Comparison of ENCODE assay signal across 16 cellular contexts in genomic region chr12:120175537-120175936, GRCh38. TPM values are rescaled to one million over a fixed set of nuclear protein-coding genes. Genes with fewer than 3 reads are reported as not detected.
DNase-seq lines count a peak whose midpoint lies in the region; ATAC-seq, FAIRE-seq and TF ChIP-seq lines count a peak whose summit lies in the region.
"Had no signal": no experiment of that assay in that cellular context is flagged by ENCODE, and none has a peak within 500 bp of the region (broad histone marks: within the 10 kb centered on the region; RNA-seq: fewer than 3 reads in every experiment).

No MANE protein-coding gene starts in this region.

- H3K9ac ChIP-seq in BLaER1 treated with 17β-estradiol and CSF1 and Interleukin-3, amounts not matched to agents 10 nM and 100 nM, result peak overlapping the region in 9 of 11 experiments; percentile 11 to 65 (median 31); a peak in 14 of 22 replicates
- H3K9ac ChIP-seq in PC-3 (ENCODE audit: low read length), result no peak overlapping the region

- peak in 1 of 2 donors; percentile 7 for TF ChIP-seq POLR2A in thyroid gland (IDR thresholded peaks at IDR 0.05)
- no peak for TF ChIP-seq POLR2A in GM12892 (IDR thresholded peaks at IDR 0.05; ENCODE audit: low read depth, low read length)

- peaks cover 21% of the 10 kb centered on the region for H3K79me2 ChIP-seq in PC-3 (ENCODE audit: low read length)

- no TSS peak for BruUV-seq in PC-3 (replicated peaks; lab: Mats Ljungman, UMichigan)

- H4K20me1 ChIP-seq in BLaER1 treated with 17β-estradiol and CSF1 and Interleukin-3, amounts not matched to agents 10 nM and 100 nM, result peaks cover 0 to 88% (median 54%) of the 10 kb centered on the region in 11 experiments; a peak in 17 of 22 replicates
- H4K20me1 ChIP-seq in PC-3 (ENCODE audit: low read length), result peaks cover 3% of the 10 kb centered on the region; the same call in 1 of the 2 replicates

- H3K36me3 ChIP-seq in BLaER1 treated with 17β-estradiol and CSF1 and Interleukin-3, amounts not matched to agents 10 nM and 100 nM, result peaks cover 95 to 100% (median 98%) of the 10 kb centered on the region in 11 experiments
- H3K36me3 ChIP-seq in PC-3 (ENCODE audit: low read depth, low read length) (peaks cover 82% of the 10 kb centered on the region), thyroid gland (peaks cover 49 to 77% of the 10 kb centered on the region in 2 donors)
- H3K36me3 ChIP-seq in CD8-positive, alpha-beta T cell (ENCODE audit: insufficient read depth, low read length), result peaks cover 66% of the 10 kb centered on the region

- ATAC-seq in PC-3 (peak; percentile 53), right cardiac atrium (no peak)
- ATAC-seq in CD8-positive, alpha-beta T cell, result no peak
- ATAC-seq: HCT116 had no signal

- no peak for FAIRE-seq in GM12892 (lab: Jason Lieb, UNC)
- FAIRE-seq: H54 had no signal

- CTCF ChIA-PET in PC-3 (lab: Charles Lee), result no interaction called here
- CTCF ChIA-PET in CD8-positive, alpha-beta T cell (lab: Charles Lee), result no interaction called here

- H3K27ac Mint-ChIP-seq in nephron progenitor cell, result peak overlapping the region; percentile 29
- no peak overlapping the region for H3K27ac Mint-ChIP-seq in CD8-positive, alpha-beta T cell

- H3K4me2 ChIP-seq in BLaER1 treated with 17β-estradiol and CSF1 and Interleukin-3, amounts not matched to agents 10 nM and 100 nM, result peak overlapping the region in 9 of 11 experiments; percentile 6 to 75 (median 52); a peak in 16 of 22 replicates
- no peak overlapping the region for H3K4me2 ChIP-seq in PC-3 (ENCODE audit: low read length)

- WGBS in thyroid gland, 2 donors, result 44 to 71% methylated on average over 11 of the region's 11 CpGs
- 91% methylated on average over 11 of the region's 11 CpGs for WGBS in right cardiac atrium

- H3K4me1 Mint-ChIP-seq in nephron progenitor cell, result no peaks in the 10 kb centered on the region
- peaks cover 1% of the 10 kb centered on the region for H3K4me1 Mint-ChIP-seq in CD8-positive, alpha-beta T cell (ENCODE audit: low read depth)
- H3K4me1 Mint-ChIP-seq: CD8-positive, alpha-beta memory T cell had no signal

- H3K9me3 Mint-ChIP-seq in nephron progenitor cell, result no peaks in the 10 kb centered on the region
- no peaks in the 10 kb centered on the region for H3K9me3 Mint-ChIP-seq in CD8-positive, alpha-beta T cell
- H3K9me3 Mint-ChIP-seq: CD8-positive, alpha-beta memory T cell had no signal

- DNase-seq in PC-3 (no peak), nephron progenitor cell (no peak), thyroid gland (peak; percentile 82 to 87), right cardiac atrium (no peak), GM12892 (ENCODE audit: insufficient read length) (no peak)
- DNase-seq in CD8-positive, alpha-beta T cell, result no peak
- DNase-seq: ACHN; Caco-2; CD8-positive, alpha-beta memory T cell; DND-41; GDM1 had no signal

- H3K9me2 ChIP-seq in PC-3 (replicated peaks; ENCODE audit: low read length), result no peaks in the 10 kb centered on the region

- peaks cover 69% of the 10 kb centered on the region for H3K36me3 Mint-ChIP-seq in nephron progenitor cell (ENCODE audit: low read depth)
- peaks cover 82% of the 10 kb centered on the region for H3K36me3 Mint-ChIP-seq in CD8-positive, alpha-beta T cell

- no peak overlapping the region for H3K4me3 ChIP-seq in BLaER1 treated with 17β-estradiol and CSF1 and Interleukin-3, amounts not matched to agents 10 nM and 100 nM
- H3K4me3 ChIP-seq in PC-3 (ENCODE audit: low read length), result no peak overlapping the region
- H3K4me3 ChIP-seq in thyroid gland (replicated peaks in 1 of 3), result no peak overlapping the region
- H3K4me3 ChIP-seq in CD8-positive, alpha-beta T cell (ENCODE audit: low read depth, low read length), result no peak overlapping the region
- H3K4me3 ChIP-seq in right cardiac atrium (ENCODE audit: low read length), result no peak overlapping the region

- no peaks in the 10 kb centered on the region for H3K27me3 ChIP-seq in BLaER1 treated with 17β-estradiol and CSF1 and Interleukin-3, amounts not matched to agents 10 nM and 100 nM
- H3K27me3 ChIP-seq in PC-3 (ENCODE audit: low read length), result no peaks in the 10 kb centered on the region
- no peaks in the 10 kb centered on the region for H3K27me3 ChIP-seq in thyroid gland
- H3K27me3 ChIP-seq in CD8-positive, alpha-beta T cell (ENCODE audit: insufficient read depth, low read length), result no peaks in the 10 kb centered on the region
- no peaks in the 10 kb centered on the region for H3K27me3 ChIP-seq in right cardiac atrium (ENCODE audit: control insufficient read depth, insufficient read depth)

- POLR2A ChIA-PET in PC-3 (lab: Charles Lee; ENCODE audit: unreplicated experiment), result no interaction called here
- POLR2A ChIA-PET in CD8-positive, alpha-beta T cell (lab: Charles Lee), result interaction anchor here (0.6 kb wide), 1 partner anchor 349 kb away, joined by 3 read pairs; no protein-coding TSS in a partner anchor

- H3K27ac ChIP-seq in BLaER1 treated with 17β-estradiol and CSF1 and Interleukin-3, amounts not matched to agents 10 nM and 100 nM, result peak overlapping the region in 7 of 11 experiments; percentile 12 to 62 (median 49); a peak in 10 of 22 replicates
- no peak overlapping the region for H3K27ac ChIP-seq in PC-3 (ENCODE audit: low read length)
- H3K27ac ChIP-seq in thyroid gland, result peak overlapping the region; percentile 73 to 92 (median 74)
- H3K27ac ChIP-seq in CD8-positive, alpha-beta T cell (ENCODE audit: low read depth, low read length), result no peak overlapping the region
- no peak overlapping the region for H3K27ac ChIP-seq in right cardiac atrium (ENCODE audit: low read length)
- H3K27ac ChIP-seq: C4-2B, HL-60 had no signal

- no peaks in the 10 kb centered on the region for H3F3A ChIP-seq in PC-3 (ENCODE audit: low read length, unreplicated experiment)

- TF ChIP-seq CTCF in PC-3 (conservative IDR thresholded peaks at IDR 0.05; ENCODE audit: low read depth, low read length) (no peak), nephron progenitor cell (IDR thresholded peaks at IDR 0.05) (no peak), thyroid gland (IDR thresholded peaks at IDR 0.05) (no peak)
- TF ChIP-seq CTCF in CD8-positive, alpha-beta T cell (IDR thresholded peaks at IDR 0.05), result no peak

- H3K4me3 Mint-ChIP-seq in nephron progenitor cell, result no peak overlapping the region
- H3K4me3 Mint-ChIP-seq in CD8-positive, alpha-beta T cell, result no peak overlapping the region
- H3K4me3 Mint-ChIP-seq: CD8-positive, alpha-beta memory T cell had no signal

- H2AFZ ChIP-seq in PC-3 (ENCODE audit: low read length), result no peak overlapping the region

- peaks cover 0 to 29% (median 23%) of the 10 kb centered on the region in 10 experiments; a peak in 16 of 20 replicates for H3K4me1 ChIP-seq in BLaER1 treated with 17β-estradiol and CSF1 and Interleukin-3, amounts not matched to agents 10 nM and 100 nM
- no peaks in the 10 kb centered on the region for H3K4me1 ChIP-seq in PC-3 (ENCODE audit: insufficient read depth, low read length)
- peaks cover 17% of the 10 kb centered on the region in 2 donors for H3K4me1 ChIP-seq in thyroid gland
- H3K4me1 ChIP-seq in CD8-positive, alpha-beta T cell (ENCODE audit: insufficient read depth, low read length), result no peaks in the 10 kb centered on the region
- H3K4me1 ChIP-seq in right cardiac atrium (ENCODE audit: control insufficient read depth, insufficient read depth, low read length), result no peaks in the 10 kb centered on the region

- intact Hi-C loops in PC-3 (cut with micrococcal nuclease), result no loop called here
- intact Hi-C loops in thyroid gland (cut with DNase I), result no loop called here
- intact Hi-C loops in CD8-positive, alpha-beta T cell (cut with DNase I, micrococcal nuclease), result no loop called here
- intact Hi-C loops in right cardiac atrium (cut with DNase I), result no loop called here

- no peaks in the 10 kb centered on the region for H3K9me3 ChIP-seq in BLaER1 treated with 17β-estradiol and CSF1 and Interleukin-3, amounts not matched to agents 10 nM and 100 nM (replicated peaks in 1 of 11)
- H3K9me3 ChIP-seq in PC-3 (ENCODE audit: low read length) (no peaks in the 10 kb centered on the region), thyroid gland (no peaks in the 10 kb centered on the region), right cardiac atrium (ENCODE audit: control insufficient read depth, low read length) (no peaks in the 10 kb centered on the region)
- no peaks in the 10 kb centered on the region for H3K9me3 ChIP-seq in CD8-positive, alpha-beta T cell (ENCODE audit: low read length)
- H3K9me3 ChIP-seq: Caco-2 had no signal

- no peaks in the 10 kb centered on the region for H3K27me3 Mint-ChIP-seq in nephron progenitor cell (ENCODE audit: low read depth, poor library complexity)
- no peaks in the 10 kb centered on the region for H3K27me3 Mint-ChIP-seq in CD8-positive, alpha-beta T cell (ENCODE audit: low read depth)
- H3K27me3 Mint-ChIP-seq: CD8-positive, alpha-beta memory T cell had no signal

RNA-seq across cellular contexts. Expression of gene GCN1, which starts 19.0 kb away (rescaled TPM):
- total RNA-seq in PC-3 (2014; rRNA removed) (254 and 334 TPM in 2 replicates), thyroid gland (100 to 1,000 TPM in 1 of 4 donors, 10 to 100 TPM in 3; 44.6 to 111 (median 73.6) TPM), right cardiac atrium (10 to 100 TPM; 32.9 to 41.4 (median 35.5) TPM)
- total RNA-seq in CD8-positive, alpha-beta T cell, result 100 to 1,000 TPM; 161 to 163 TPM
- polyA plus RNA-seq in right cardiac atrium, result 10.6 TPM
- polyA plus RNA-seq in GM12892 (2012; ENCODE audit: missing spikeins), result 40.5 TPM

RNA-seq across cellular contexts. Expression of gene RPLP0, which starts 25.4 kb away (rescaled TPM):
- 6,714 and 7,550 TPM in 2 replicates for total RNA-seq in PC-3 (2014; rRNA removed)
- total RNA-seq in thyroid gland, result 1,000 to 10,000 TPM; 1,176 to 3,070 (median 2,431) TPM
- 1,000 to 10,000 TPM; 2,094 to 2,102 TPM for total RNA-seq in CD8-positive, alpha-beta T cell
- 1,000 to 10,000 TPM in 1 of 4 donors, 100 to 1,000 TPM in 3; 800 to 1,173 (median 979) TPM for total RNA-seq in right cardiac atrium
- 1,119 TPM for polyA plus RNA-seq in right cardiac atrium
- 6,108 TPM for polyA plus RNA-seq in GM12892 (2012; ENCODE audit: missing spikeins)

RNA-seq across cellular contexts. Expression of gene RAB35, which starts 59.0 kb away (rescaled TPM):
- total RNA-seq in PC-3 (2014; rRNA removed) (52.8 and 64.1 TPM in 2 replicates), thyroid gland (10 to 100 TPM; 14.9 to 19.9 (median 17.4) TPM), right cardiac atrium (10 to 100 TPM; 21.3 to 32.0 (median 25.2) TPM)
- 10 to 100 TPM; 61.6 to 63.7 TPM for total RNA-seq in CD8-positive, alpha-beta T cell
- 20.1 TPM for polyA plus RNA-seq in right cardiac atrium
- 25.5 TPM for polyA plus RNA-seq in GM12892 (2012; ENCODE audit: missing spikeins)

Comparison
In these comparisons a context has a peak if more than half of its experiments do, and no peak if none do; other contexts are left out.
1. H3K27ac ChIP-seq: peak in BLaER1 treated with 17β-estradiol and CSF1 and Interleukin-3, amounts not matched to agents 10 nM and 100 nM (7 of 11) and thyroid gland (3 of 3); none in PC-3 (single experiment), CD8-positive, alpha-beta T cell (single experiment) and right cardiac atrium (single experiment).
2. DNase-seq: peak in thyroid gland (2 of 2); none in PC-3 (single experiment), nephron progenitor cell (single experiment), CD8-positive, alpha-beta T cell (0 of 7), right cardiac atrium (0 of 3) and GM12892 (single experiment).